In genomic region chr10:85458274-85458673, GRCh38 we compare ENCODE assay signal across 1 cellular context.
TF ChIP-seq lines count a peak whose summit lies in the region.

No MANE protein-coding gene starts in this region.

TF ChIP-seq in SK-N-SH, 30 proteins besides CTCF, POLR2A, EP300 and RAD21 (continued from another document):
- TF ChIP-seq, protein P1, sequence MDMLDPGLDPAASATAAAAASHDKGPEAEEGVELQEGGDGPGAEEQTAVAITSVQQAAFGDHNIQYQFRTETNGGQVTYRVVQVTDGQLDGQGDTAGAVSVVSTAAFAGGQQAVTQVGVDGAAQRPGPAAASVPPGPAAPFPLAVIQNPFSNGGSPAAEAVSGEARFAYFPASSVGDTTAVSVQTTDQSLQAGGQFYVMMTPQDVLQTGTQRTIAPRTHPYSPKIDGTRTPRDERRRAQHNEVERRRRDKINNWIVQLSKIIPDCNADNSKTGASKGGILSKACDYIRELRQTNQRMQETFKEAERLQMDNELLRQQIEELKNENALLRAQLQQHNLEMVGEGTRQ (IDR thresholded peaks at IDR 0.05; ENCODE audit: borderline replicate concordance, low read depth, low read length), result no peak
- no peak for TF ChIP-seq RCOR1 (IDR thresholded peaks at IDR 0.05; ENCODE audit: low read length)
- no peak for TF ChIP-seq FOXJ3 (CRISPR knock-in tag; IDR thresholded peaks at IDR 0.05)
- TF ChIP-seq SIN3A (IDR thresholded peaks at IDR 0.05; ENCODE audit: borderline replicate concordance, low read depth, low read length), result no peak
- no peak for TF ChIP-seq ELF1 (IDR thresholded peaks at IDR 0.05)
- TF ChIP-seq FOSL2 (IDR thresholded peaks at IDR 0.05; ENCODE audit: borderline replicate concordance, low read depth), result no peak
- no peak for TF ChIP-seq GABPA (IDR thresholded peaks at IDR 0.05; ENCODE audit: low read depth)
- TF ChIP-seq GATA2 (CRISPR knock-in tag; IDR thresholded peaks at IDR 0.05), result no peak
- no peak for TF ChIP-seq RFX5 (IDR thresholded peaks at IDR 0.05; ENCODE audit: low read length)
- TF ChIP-seq, protein P2, sequence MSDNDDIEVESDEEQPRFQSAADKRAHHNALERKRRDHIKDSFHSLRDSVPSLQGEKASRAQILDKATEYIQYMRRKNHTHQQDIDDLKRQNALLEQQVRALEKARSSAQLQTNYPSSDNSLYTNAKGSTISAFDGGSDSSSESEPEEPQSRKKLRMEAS (IDR thresholded peaks at IDR 0.05; ENCODE audit: low read depth), result no peak
- TF ChIP-seq FOXM1 (IDR thresholded peaks at IDR 0.05; ENCODE audit: low read depth), result no peak
- no peak for TF ChIP-seq YY1 (IDR thresholded peaks at IDR 0.05; ENCODE audit: low read depth)
TF ChIP-seq in SK-N-SH: peak in this region for 0.
